Comparison of ENCODE assay signal across 15 cellular contexts in the genomic region with DNA sequence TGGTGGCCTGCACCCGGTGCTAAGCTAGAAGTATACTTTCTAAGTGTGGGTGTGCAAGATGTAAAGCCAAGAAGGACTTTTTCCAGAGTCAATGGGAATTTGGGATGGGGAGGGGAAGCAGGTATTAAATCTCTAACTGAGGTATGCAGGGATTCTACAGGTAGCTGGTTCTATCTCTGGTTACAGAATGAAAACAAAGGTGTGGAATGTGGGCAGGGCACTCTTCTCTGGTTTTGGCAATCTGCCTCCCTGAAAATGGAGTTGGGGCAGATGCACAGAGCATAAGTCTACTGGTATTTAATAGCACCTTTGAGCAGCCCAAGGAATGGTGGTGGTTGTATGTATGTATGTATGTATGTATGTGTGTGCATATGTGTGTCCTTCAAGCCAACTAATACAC.
DNase-seq lines count a peak whose midpoint lies in the region; ATAC-seq and TF ChIP-seq lines count a peak whose summit lies in the region.
"Had no signal": no experiment of that assay in that cellular context is flagged by ENCODE, and none has a peak within 500 bp of the region (broad histone marks: within the 10 kb centered on the region; RNA-seq: fewer than 3 reads in every experiment).

No MANE protein-coding gene starts in this region.

- WGBS in mammary epithelial cell (ENCODE audit: low coverage, missing lambda C conversion rate), result 45% methylated on average over 1 of the region's 1 CpG

- peak; percentile 81 for ATAC-seq in GM23338
- ATAC-seq: T-cell had no signal

- no peaks in the 10 kb centered on the region; the same call in 2 of the 3 replicates for H3K9me3 Mint-ChIP-seq in GM23338
- H3K9me3 Mint-ChIP-seq: T-cell had no signal

- H3K79me2 ChIP-seq in GM23338 (replicated peaks; ENCODE audit: insufficient read depth) (no peaks in the 10 kb centered on the region), mammary epithelial cell (ENCODE audit: insufficient read depth, low read length) (no peaks in the 10 kb centered on the region)

- H3K27me3 Mint-ChIP-seq in GM23338 (ENCODE audit: insufficient read depth, low read depth, poor library complexity), result peaks cover 6% of the 10 kb centered on the region
- H3K27me3 Mint-ChIP-seq: B cell had no signal

- intact Hi-C loops in mammary epithelial cell (cut with micrococcal nuclease), result no loop called here

- H3K36me3 Mint-ChIP-seq in GM23338 (ENCODE audit: low read depth), result no peaks in the 10 kb centered on the region
- H3K36me3 Mint-ChIP-seq: T-cell had no signal

- H2AFZ ChIP-seq in GM23338 (no peak overlapping the region), mammary epithelial cell (ENCODE audit: low read depth, low read length) (no peak overlapping the region)

- in situ Hi-C loops in mammary epithelial cell (cut with MboI; ENCODE audit: low sequenced_read_pairs in 2 of 2), result no loop called here

- H3F3A ChIP-seq in GM23338 (replicated peaks; ENCODE audit: low read depth), result no peaks in the 10 kb centered on the region

- CTCF ChIA-PET in mammary epithelial cell (lab: Charles Lee; ENCODE audit: low non-redundant PET), result no interaction called here

- H3K4me1 ChIP-seq in GM23338 (ENCODE audit: insufficient read depth), result peaks cover 8% of the 10 kb centered on the region; the same call in 1 of the 2 replicates
- peaks cover 11% of the 10 kb centered on the region for H3K4me1 ChIP-seq in mammary epithelial cell (ENCODE audit: insufficient read depth, low read length)

- no peaks in the 10 kb centered on the region for H3K9me2 ChIP-seq in GM23338 (ENCODE audit: insufficient read depth)

- H3K4me1 Mint-ChIP-seq in GM23338, result peaks cover 18% of the 10 kb centered on the region
- H3K4me1 Mint-ChIP-seq: T-cell had no signal

- TF ChIP-seq CTCF in GM23338 (conservative IDR thresholded peaks at IDR 0.05; ENCODE audit: low read depth in 2 of 2), result no peak
- TF ChIP-seq CTCF in mammary epithelial cell (conservative IDR thresholded peaks at IDR 0.05 in 1 of 2, IDR thresholded peaks at IDR 0.05 in 1 of 2; ENCODE audit: extremely low read depth in 1 of 2, insufficient read depth in 1 of 2, low read depth in 1 of 2, low read length in 2 of 2), result no peak

- H3K27ac ChIP-seq in GM23338 (ENCODE audit: low read depth), result no peak overlapping the region
- H3K27ac ChIP-seq in mammary epithelial cell (ENCODE audit: insufficient read depth, low read depth, low read length), result no peak overlapping the region

- dilution Hi-C loops in mammary epithelial cell (cut with HindIII; ENCODE audit: low sequenced_read_pairs), result no loop called here

- peak; percentile 58 for DNase-seq in GM23338 (ENCODE audit: low spot score)
- peak; percentile 1 for DNase-seq in NCI-H2171 (lab: John Stamatoyannopoulos, UW)
- peak; percentile 50 for DNase-seq in mammary epithelial cell
- peak; percentile 28 for DNase-seq in kidney tubule cell (ENCODE audit: low spot score)
- no peak for DNase-seq in activated CD4-positive, CD25-positive, alpha-beta regulatory T cell treated with anti-CD3 and anti-CD28 coated beads, Interleukin-2, amount 50 U/mL, for 72 hours
- no peak for DNase-seq in middle frontal gyrus (ENCODE audit: extremely low spot score, low spot score)
- no peak for DNase-seq in stimulated activated naive CD4-positive, alpha-beta T cell treated with Interleukin-2 at 50 U/mL for 16 hours (lab: John Stamatoyannopoulos, UW)
- no peak for DNase-seq in effector CD4-positive, alpha-beta T cell
- DNase-seq: CD4-positive, alpha-beta memory T cell; KBM-7; NCI-H1048; NCI-H1694; NCI-H510A treated with DMSO at 0.1 percent for 48 hours; T-cell had no signal

- H3K27ac Mint-ChIP-seq in GM23338, result no peak overlapping the region
- H3K27ac Mint-ChIP-seq: B cell, T-cell had no signal

- no peak overlapping the region for H3K4me3 Mint-ChIP-seq in GM23338
- H3K4me3 Mint-ChIP-seq: B cell; CD4-positive, alpha-beta memory T cell; T-cell had no signal

- H3K4me2 ChIP-seq in GM23338 (no peak overlapping the region), mammary epithelial cell (ENCODE audit: insufficient read depth, low read depth, low read length) (no peak overlapping the region)

- no peaks in the 10 kb centered on the region for H3K36me3 ChIP-seq in GM23338 (ENCODE audit: insufficient read depth)
- no peaks in the 10 kb centered on the region for H3K36me3 ChIP-seq in mammary epithelial cell (ENCODE audit: insufficient read depth, low read length)

- no peaks in the 10 kb centered on the region for H3K9me3 ChIP-seq in mammary epithelial cell (replicated peaks; ENCODE audit: insufficient read depth, low read length)

- H3K4me3 ChIP-seq in GM23338 (no peak overlapping the region), mammary epithelial cell (replicated peaks in 1 of 3; ENCODE audit: insufficient read depth in 1 of 3, low read depth in 2 of 3, low read length in 3 of 3) (no peak overlapping the region)

- no peaks in the 10 kb centered on the region for H3K27me3 ChIP-seq in GM23338 (ENCODE audit: insufficient read depth)
- no peaks in the 10 kb centered on the region for H3K27me3 ChIP-seq in mammary epithelial cell (ENCODE audit: insufficient read depth, low read length)

- no peak overlapping the region for H3K9ac ChIP-seq in mammary epithelial cell (ENCODE audit: insufficient read depth, low read length)

- H4K20me1 ChIP-seq in GM23338 (replicated peaks; ENCODE audit: insufficient read depth) (no peaks in the 10 kb centered on the region), mammary epithelial cell (ENCODE audit: insufficient read depth, low read length) (no peaks in the 10 kb centered on the region)

- no TSS peak for BruUV-seq in mammary epithelial cell (replicated peaks; lab: Mats Ljungman, UMichigan)

TF ChIP-seq in GM23338, 12 proteins besides CTCF, POLR2A, EP300 and RAD21 (continues in another document):
- TF ChIP-seq ZNF114 (CRISPR knock-in tag; IDR thresholded peaks at IDR 0.05), result no peak
- no peak for TF ChIP-seq ZNF462 (CRISPR knock-in tag; IDR thresholded peaks at IDR 0.05)
- no peak for TF ChIP-seq CREB1 (CRISPR knock-in tag; IDR thresholded peaks at IDR 0.05; ENCODE audit: low read depth)
- TF ChIP-seq NANOG (IDR thresholded peaks at IDR 0.05; ENCODE audit: borderline replicate concordance), result no peak
- TF ChIP-seq JUNB (IDR thresholded peaks at IDR 0.05; ENCODE audit: unreplicated experiment), result no peak
- no peak for TF ChIP-seq EZH2phosphoT487 (IDR thresholded peaks at IDR 0.05; ENCODE audit: unreplicated experiment)
- TF ChIP-seq ZNF331 (CRISPR knock-in tag; IDR thresholded peaks at IDR 0.05; ENCODE audit: low read depth), result no peak
- TF ChIP-seq POLR2AphosphoS5 (IDR thresholded peaks at IDR 0.05; ENCODE audit: low read depth), result no peak

Comparison
In these comparisons a context has a peak if more than half of its experiments do, and no peak if none do; other contexts are left out.
1. DNase-seq: peak in GM23338 (single experiment), NCI-H2171 (single experiment), mammary epithelial cell (single experiment) and kidney tubule cell (single experiment); none in activated CD4-positive, CD25-positive, alpha-beta regulatory T cell treated with anti-CD3 and anti-CD28 coated beads, Interleukin-2, amount 50 U/mL, for 72 hours (single experiment), middle frontal gyrus (single experiment), stimulated activated naive CD4-positive, alpha-beta T cell treated with Interleukin-2 at 50 U/mL for 16 hours (single experiment) and effector CD4-positive, alpha-beta T cell (single experiment).